13 cellular contexts compared by ENCODE assay signal in the genomic region with DNA sequence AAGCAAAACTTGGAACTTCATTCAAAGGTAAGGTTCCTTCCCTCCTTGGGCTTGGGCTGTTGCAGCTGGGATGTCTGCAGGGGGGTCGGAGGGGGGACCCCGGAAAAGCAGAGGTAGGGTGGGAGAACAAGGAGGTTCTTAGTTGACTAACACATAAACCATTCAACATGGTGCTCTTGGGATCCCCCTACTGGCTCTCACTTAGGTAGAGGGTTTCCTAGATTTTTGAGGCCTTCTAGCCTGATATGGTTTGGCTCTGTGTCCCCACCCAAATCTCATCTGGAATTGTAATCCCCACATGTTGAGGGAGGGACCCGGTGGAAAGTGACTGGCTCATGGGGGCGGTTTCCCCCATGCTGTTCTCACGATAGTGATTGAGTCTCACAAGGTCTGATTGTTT.
DNase-seq lines count a peak whose midpoint lies in the region; ATAC-seq and TF ChIP-seq lines count a peak whose summit lies in the region.
"Had no signal": no experiment of that assay in that cellular context is flagged by ENCODE, and none has a peak within 500 bp of the region (broad histone marks: within the 10 kb centered on the region; RNA-seq: fewer than 3 reads in every experiment).

No MANE protein-coding gene starts in this region.

- intact Hi-C loops in Right ventricle myocardium superior (cut with DNase I): loop anchor here (5.0 kb wide), 1 partner anchor 931 kb away; no protein-coding TSS in a partner anchor
- intact Hi-C loops in OCI-LY7 (cut with micrococcal nuclease; ENCODE audit: unreplicated experiment): loop anchor here (2.0 to 10.0 kb wide), 3 partner anchors 324 to 936 kb away; no protein-coding TSS in a partner anchor
- intact Hi-C loops in psoas muscle (cut with DNase I): loop anchor here (5.0 to 10.0 kb wide), 2 partner anchors 934 to 936 kb away; no protein-coding TSS in a partner anchor

- DNase-seq in cardiac muscle cell (ENCODE audit: low read depth in 1 of 2, low spot score in 1 of 2) (no peak), Right ventricle myocardium superior (no peak), OCI-LY7 (ENCODE audit: low spot score) (peak; percentile 14), choroid plexus epithelial cell (ENCODE audit: low read depth) (peak; percentile 21), HEK293T (ENCODE audit: extremely low spot score) (no peak), psoas muscle (no peak)
- DNase-seq in stimulated activated CD8-positive, alpha-beta memory T cell treated with anti-CD3 and anti-CD28 coated beads, Interleukin-4, amount 100 ng/mL, for 48 hours: no peak
- DNase-seq: left ventricle myocardium superior, NCI-H1436 treated with DMSO at 0.1 percent for 48 hours, tibial artery had no signal

- POLR2A ChIA-PET in OCI-LY7 (lab: Charles Lee) (interaction anchor here (0.8 kb wide), 1 partner anchor 932 kb away, joined by 3 read pairs; no protein-coding TSS in a partner anchor), HEK293T (lab: Yijun Ruan, JAX) (no interaction called here)

- no TSS peak for BruUV-seq in OCI-LY7 (replicated peaks; lab: Mats Ljungman, UMichigan)

- no peak overlapping the region for H3K4me2 ChIP-seq in OCI-LY7 (ENCODE audit: low read length)

- H3K27ac ChIP-seq in cardiac muscle cell (no peak overlapping the region), OCI-LY7 (ENCODE audit: low read depth, low read length, poor library complexity, severe bottlenecking) (no peak overlapping the region), psoas muscle (no peak overlapping the region)
- H3K27ac ChIP-seq: esophagus muscularis mucosa, right atrium auricular region, tibial artery had no signal

- no peak for ATAC-seq in Right ventricle myocardium superior (ENCODE audit: poor library complexity)
- no peak for ATAC-seq in psoas muscle
- ATAC-seq in HG02981 (IDR thresholded peaks at IDR 0.05; ENCODE audit: unreplicated experiment): no peak

- H3K4me1 ChIP-seq in cardiac muscle cell (ENCODE audit: low read depth) (peaks cover 3% of the 10 kb centered on the region), OCI-LY7 (ENCODE audit: insufficient read depth, low read length, poor library complexity, severe bottlenecking) (no peaks in the 10 kb centered on the region), psoas muscle (no peaks in the 10 kb centered on the region)
- H3K4me1 ChIP-seq: right atrium auricular region had no signal

- no peaks in the 10 kb centered on the region for H3K9me3 ChIP-seq in cardiac muscle cell (ENCODE audit: low read depth)
- no peaks in the 10 kb centered on the region for H3K9me3 ChIP-seq in OCI-LY7 (ENCODE audit: low read length)
- no peaks in the 10 kb centered on the region for H3K9me3 ChIP-seq in psoas muscle

- no peaks in the 10 kb centered on the region for H3K9me2 ChIP-seq in OCI-LY7 (ENCODE audit: insufficient read depth, low read length)

- WGBS in psoas muscle, 3 donors: 75 to 82% (median 76%) methylated on average over 5 of the region's 5 CpGs

- no peak overlapping the region for H2AFZ ChIP-seq in OCI-LY7 (ENCODE audit: low read length)

- peak; percentile 14 for TF ChIP-seq CTCF in cardiac muscle cell (IDR thresholded peaks at IDR 0.05; ENCODE audit: low read depth, low read length)
- TF ChIP-seq CTCF in OCI-LY7 (conservative IDR thresholded peaks at IDR 0.05; ENCODE audit: low read length): no peak
- TF ChIP-seq CTCF in choroid plexus epithelial cell (conservative IDR thresholded peaks at IDR 0.05; ENCODE audit: low read depth, low read length): peak; percentile 43
- no peak for TF ChIP-seq CTCF in psoas muscle (IDR thresholded peaks at IDR 0.05)

- H3K36me3 ChIP-seq in cardiac muscle cell: no peaks in the 10 kb centered on the region
- H3K36me3 ChIP-seq in OCI-LY7 (ENCODE audit: insufficient read depth, low read length): no peaks in the 10 kb centered on the region
- H3K36me3 ChIP-seq in psoas muscle (ENCODE audit: insufficient read depth in 1 of 2, low read depth in 1 of 2): no peaks in the 10 kb centered on the region
- H3K36me3 ChIP-seq: esophagus muscularis mucosa, right atrium auricular region, tibial artery had no signal

- H3K4me3 ChIP-seq in cardiac muscle cell: no peak overlapping the region
- no peak overlapping the region for H3K4me3 ChIP-seq in OCI-LY7 (ENCODE audit: low read depth, low read length, poor library complexity, severe bottlenecking)
- H3K4me3 ChIP-seq in choroid plexus epithelial cell (ENCODE audit: low read depth, low read length): no peak overlapping the region
- H3K4me3 ChIP-seq in psoas muscle: no peak overlapping the region
- H3K4me3 ChIP-seq: esophagus muscularis mucosa, right atrium auricular region, tibial artery had no signal

- no peaks in the 10 kb centered on the region for H3K27me3 ChIP-seq in cardiac muscle cell
- H3K27me3 ChIP-seq in psoas muscle (ENCODE audit: insufficient read depth in 3 of 3, low read length in 2 of 3): peaks cover 0 to 7% (median 2%) of the 10 kb centered on the region in 3 donors
- H3K27me3 ChIP-seq: right atrium auricular region had no signal

- H4K20me1 ChIP-seq in OCI-LY7 (ENCODE audit: insufficient read depth, low read length): no peaks in the 10 kb centered on the region

- H3K79me2 ChIP-seq in OCI-LY7 (ENCODE audit: insufficient read depth, low read depth, low read length): no peaks in the 10 kb centered on the region

- CTCF ChIA-PET in OCI-LY7 (lab: Charles Lee; ENCODE audit: unreplicated experiment) (no interaction called here), HEK293T (lab: Yijun Ruan, JAX) (interaction anchor here (0.6 to 1.3 kb wide), 6 partner anchors 9 to 756 kb away, joined by 3 to 5 read pairs (median 4); no protein-coding TSS in a partner anchor)

TF ChIP-seq in HEK293T, 16 proteins besides CTCF, POLR2A, EP300 and RAD21:
- TF ChIP-seq FOXA1 (IDR thresholded peaks at IDR 0.05) (no peak), TARDBP (IDR thresholded peaks at IDR 0.05) (no peak), L3MBTL2 (conservative IDR thresholded peaks at IDR 0.05) (no peak), SP1 (IDR thresholded peaks at IDR 0.05) (no peak), LEF1 (IDR thresholded peaks at IDR 0.05; ENCODE audit: borderline replicate concordance) (no peak), HDGF (IDR thresholded peaks at IDR 0.05; ENCODE audit: borderline replicate concordance) (no peak), BHLHE40 (IDR thresholded peaks at IDR 0.05; ENCODE audit: borderline replicate concordance) (no peak), ARNT (IDR thresholded peaks at IDR 0.05) (no peak), FOXK2 (IDR thresholded peaks at IDR 0.05) (no peak), FOXM1 (IDR thresholded peaks at IDR 0.05; ENCODE audit: borderline replicate concordance) (no peak)

Comparison
In these comparisons a context has a peak if more than half of its experiments do, and no peak if none do; other contexts are left out.
1. DNase-seq: peak in OCI-LY7 (single experiment) and choroid plexus epithelial cell (single experiment); none in cardiac muscle cell (0 of 2), Right ventricle myocardium superior (single experiment), HEK293T (single experiment), psoas muscle (0 of 2) and stimulated activated CD8-positive, alpha-beta memory T cell treated with anti-CD3 and anti-CD28 coated beads, Interleukin-4, amount 100 ng/mL, for 48 hours (single experiment).
2. CTCF ChIP-seq: peak in cardiac muscle cell (single experiment) and choroid plexus epithelial cell (single experiment); none in OCI-LY7 (single experiment) and psoas muscle (single experiment).